Comparison of ENCODE assay signal across 25 cellular contexts in the genomic region with DNA sequence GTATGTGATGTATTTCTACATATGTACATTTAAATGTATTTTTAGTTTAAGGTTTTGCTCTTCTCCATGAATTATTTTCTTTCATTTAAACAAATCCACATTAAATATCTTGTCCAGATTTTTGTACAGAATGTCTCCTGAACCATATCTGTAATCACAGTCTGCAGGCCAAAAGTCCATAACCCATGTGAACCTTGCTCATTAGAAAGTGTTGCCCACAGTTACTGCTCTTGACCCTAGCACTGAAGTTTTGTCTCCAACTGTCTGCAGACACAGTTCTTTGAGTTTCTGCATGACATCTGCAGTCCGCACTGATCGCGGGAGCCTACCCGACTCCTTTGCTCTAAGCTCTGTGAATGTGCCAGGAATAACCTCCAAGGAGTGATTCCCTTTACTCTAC.
"Had no signal": no experiment of that assay in that cellular context is flagged by ENCODE, and none has a peak within 500 bp of the region (broad histone marks: within the 10 kb centered on the region; RNA-seq: fewer than 3 reads in every experiment).

No MANE protein-coding gene starts in this region.

- H3K36me3 ChIP-seq: neural progenitor cell, ovary, right atrium auricular region, stomach, thoracic aorta, thyroid gland, tibial nerve, upper lobe of right lung, uterus had no signal

- H2AFZ ChIP-seq: neural progenitor cell, parathyroid adenoma had no signal

- H3K4me3 ChIP-seq: neural progenitor cell, ovary, psoas muscle, right atrium auricular region, skin epidermis, stomach, thoracic aorta, thyroid gland, tibial nerve, upper lobe of right lung, uterus had no signal

- H3K4me1 ChIP-seq: parathyroid adenoma, psoas muscle, right atrium auricular region, stomach, thyroid gland, tibial nerve, upper lobe of right lung, uterus had no signal

- ATAC-seq: naive thymus-derived CD4-positive, alpha-beta T cell; natural killer cell; psoas muscle; sciatic nerve; stimulated activated effector memory CD8-positive, alpha-beta T cell treated with anti-CD3 and anti-CD28 coated beads, Interleukin-12 subunit alpha, Interleukin-12 subunit beta, amount 100 ng/mL, for 72 hours; stimulated activated naive B cell treated with anti-CD40 and anti-IgM and Interleukin-4, amounts not matched to agents 10 μg/mL and 1 μg/mL and 100 μg/mL, for 72 hours; upper lobe of right lung had no signal

- H3K9me3 ChIP-seq: ovary, psoas muscle, right atrium auricular region, stomach, thoracic aorta, thyroid gland, tibial nerve, upper lobe of right lung, uterus had no signal

- H3K27me3 ChIP-seq: neural progenitor cell, ovary, right atrium auricular region, stomach, thyroid gland, tibial nerve, upper lobe of right lung, uterus had no signal

- H3K79me2 ChIP-seq: parathyroid adenoma had no signal

- H3K9ac ChIP-seq: neural progenitor cell, parathyroid adenoma had no signal

- H3K27ac ChIP-seq: neural progenitor cell, ovary, parathyroid adenoma, psoas muscle, right atrium auricular region, skin epidermis, stomach, thoracic aorta, thyroid gland, tibial nerve, upper lobe of right lung, uterus had no signal

- DNase-seq: naive thymus-derived CD4-positive, alpha-beta T cell; natural killer cell; occipital lobe; ovary; posterior cingulate gyrus; psoas muscle; stimulated activated CD4-positive, alpha-beta T cell treated with anti-CD3 and anti-CD28 coated beads, Interleukin-15, amount 100 ng/mL, for 24 hours; stimulated activated CD4-positive, alpha-beta T cell treated with anti-CD3 and anti-CD28 coated beads, Interleukin-2, amount 100 ng/mL, for 24 hours; stimulated activated CD4-positive, alpha-beta T cell treated with anti-CD3 and anti-CD28 coated beads, Interleukin-2, amount 100 ng/mL, for 48 hours; stimulated activated CD4-positive, alpha-beta T cell treated with anti-CD3 and anti-CD28 coated beads, Interleukin-4, amount 100 ng/mL, for 24 hours; stimulated activated naive B cell treated with anti-CD40 and anti-IgM and Interleukin-4, amounts not matched to agents 10 μg/mL and 1 μg/mL and 100 μg/mL, for 72 hours; stimulated activated naive CD4-positive, alpha-beta T cell treated with Interleukin-2 at 50 U/mL for 16 hours; stomach; thyroid gland; trophoblast cell; upper lobe of right lung; uterus had no signal

- H3K4me2 ChIP-seq: neural progenitor cell had no signal
